ENCODE assay signal across 24 cellular contexts in the genomic region with DNA sequence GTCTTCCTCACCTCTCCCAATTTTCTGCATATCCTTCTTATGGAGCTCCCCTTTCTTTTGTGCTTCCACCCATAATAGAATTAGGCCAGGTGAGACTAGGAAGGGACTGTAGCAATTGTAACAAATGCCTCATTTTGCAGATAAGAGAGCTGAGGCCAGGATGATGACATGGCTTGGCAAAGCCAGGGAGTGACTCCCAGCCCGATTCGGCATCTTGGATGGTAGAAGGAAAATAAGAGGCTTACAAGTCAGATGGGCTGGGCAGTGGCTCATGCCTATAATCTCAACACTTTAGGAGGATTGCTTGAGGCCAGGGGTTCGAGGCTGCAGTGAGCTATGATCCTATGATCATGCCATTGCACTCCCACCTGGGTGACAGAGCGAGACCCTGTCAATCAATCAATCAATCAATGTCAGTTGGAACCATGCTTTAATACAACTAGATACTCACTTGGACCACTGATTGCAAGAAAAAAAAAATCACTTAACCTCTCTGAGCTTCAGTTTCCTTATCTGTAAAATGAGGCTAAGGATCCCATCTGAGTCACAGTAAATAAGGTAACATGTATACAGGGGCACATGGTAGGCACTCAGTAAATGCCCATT. TPM values are rescaled to one million over a fixed set of nuclear protein-coding genes. Genes with fewer than 3 reads are reported as not detected.
DNase-seq lines count a peak whose midpoint lies in the region; ATAC-seq and TF ChIP-seq lines count a peak whose summit lies in the region.
"Had no signal": no experiment of that assay in that cellular context is flagged by ENCODE, and none has a peak within 500 bp of the region (broad histone marks: within the 10 kb centered on the region; RNA-seq: fewer than 3 reads in every experiment).

No MANE protein-coding gene starts in this region.

- no peak for ATAC-seq in GM21723 (IDR thresholded peaks at IDR 0.05; ENCODE audit: unreplicated experiment)
- ATAC-seq: activated CD8-positive, alpha-beta T cell treated with anti-CD3 and anti-CD28 coated beads, Interleukin-2, amount 10 ng/mL, durations not matched to agents 7 days and 5 days had no signal

- TF ChIP-seq POLR2A in vagina (IDR thresholded peaks at IDR 0.05), result no peak

- DNase-seq in left ventricle myocardium inferior (no peak), right atrium auricular region (ENCODE audit: low spot score) (no peak), epithelial cell of prostate (ENCODE audit: low read depth, low spot score) (no peak), nephron progenitor cell (no peak), vagina (ENCODE audit: extremely low spot score in 2 of 2) (no peak), cortex of kidney (lab: John Stamatoyannopoulos, UW) (no peak), mucosa of gallbladder (ENCODE audit: low spot score) (no peak)
- DNase-seq: activated CD4-positive, CD25-positive, alpha-beta regulatory T cell treated with anti-CD3 and anti-CD28 coated beads, Interleukin-2, amount 50 U/mL, for 72 hours; activated CD8-positive, alpha-beta T cell treated with anti-CD3 and anti-CD28 coated beads, Interleukin-2, amount 10 ng/mL, durations not matched to agents 7 days and 5 days; activated gamma-delta T cell treated with Interleukin-2 at 50 U/mL for 16 hours; activated T-cell treated with anti-CD3 and anti-CD28 coated beads, Interleukin-2, amount 50 U/mL, for 1 hour; adrenal gland; colonic mucosa; COR-L47; NCI-H1417 treated with DMSO at 0.1 percent for 48 hours; OCI-M1; stimulated activated CD4-positive, alpha-beta T cell treated with anti-CD3 and anti-CD28 coated beads, Interleukin-4, amount 100 ng/mL, for 24 hours; T1000 had no signal

- no peaks in the 10 kb centered on the region for H3K9me3 Mint-ChIP-seq in nephron progenitor cell
- H3K9me3 Mint-ChIP-seq: stimulated activated naive CD8-positive, alpha-beta T cell treated with anti-CD3 and anti-CD28 coated beads, Interleukin-15, Interleukin-2, amounts not matched to agents 100 ng/mL and 50 ng/mL, for 24 hours had no signal

- no peak overlapping the region for H3K27ac Mint-ChIP-seq in nephron progenitor cell
- H3K27ac Mint-ChIP-seq: activated CD8-positive, alpha-beta T cell treated with anti-CD3 and anti-CD28 coated beads, Interleukin-2, amount 10 ng/mL, durations not matched to agents 7 days and 5 days; stimulated activated naive CD8-positive, alpha-beta T cell treated with anti-CD3 and anti-CD28 coated beads, Interleukin-15, Interleukin-2, amounts not matched to agents 100 ng/mL and 50 ng/mL, for 24 hours had no signal

- peak overlapping the region; percentile 47 for H3K4me3 ChIP-seq in left ventricle myocardium inferior
- no peak overlapping the region for H3K4me3 ChIP-seq in right atrium auricular region
- no peak overlapping the region for H3K4me3 ChIP-seq in vagina
- H3K4me3 ChIP-seq: colonic mucosa had no signal

- H3K27me3 ChIP-seq in left ventricle myocardium inferior (ENCODE audit: low read depth) (no peaks in the 10 kb centered on the region), right atrium auricular region (no peaks in the 10 kb centered on the region), vagina (no peaks in the 10 kb centered on the region)
- H3K27me3 ChIP-seq: adrenal gland, colonic mucosa, heart left ventricle, upper lobe of left lung had no signal

- peaks cover 69% of the 10 kb centered on the region for H3K27me3 Mint-ChIP-seq in nephron progenitor cell (ENCODE audit: low read depth, poor library complexity)

- H3K27ac ChIP-seq in left ventricle myocardium inferior (replicated peaks) (peak overlapping the region; percentile 54), right atrium auricular region (peak overlapping the region in 1 of 2 donors; percentile 4), epithelial cell of prostate (peak overlapping the region; percentile 7), vagina (peak overlapping the region; percentile 56)
- H3K27ac ChIP-seq: colonic mucosa, HL-60, neutrophil had no signal

- H3K4me1 ChIP-seq in left ventricle myocardium inferior (peaks cover 14% of the 10 kb centered on the region), right atrium auricular region (peaks cover 0 to 2% of the 10 kb centered on the region in 2 donors), vagina (peaks cover 8% of the 10 kb centered on the region)
- H3K4me1 ChIP-seq: colonic mucosa had no signal

- H3K9me3 ChIP-seq in left ventricle myocardium inferior (replicated peaks) (no peaks in the 10 kb centered on the region), right atrium auricular region (no peaks in the 10 kb centered on the region), vagina (no peaks in the 10 kb centered on the region)
- H3K9me3 ChIP-seq: adrenal gland, colonic mucosa, heart left ventricle, neutrophil, upper lobe of left lung had no signal

- no peak for TF ChIP-seq CTCF in left ventricle myocardium inferior (IDR thresholded peaks at IDR 0.05; ENCODE audit: borderline replicate concordance)
- no peak for TF ChIP-seq CTCF in right atrium auricular region (IDR thresholded peaks at IDR 0.05)
- no peak for TF ChIP-seq CTCF in nephron progenitor cell (IDR thresholded peaks at IDR 0.05)
- no peak for TF ChIP-seq CTCF in vagina (IDR thresholded peaks at IDR 0.05)

- H3K4me1 Mint-ChIP-seq in nephron progenitor cell, result peaks cover 46% of the 10 kb centered on the region

- intact Hi-C loops in left ventricle myocardium inferior (cut with micrococcal nuclease), result no loop called here
- intact Hi-C loops in vagina (cut with DNase I), result no loop called here

- no peaks in the 10 kb centered on the region for H3K36me3 Mint-ChIP-seq in nephron progenitor cell (ENCODE audit: low read depth)

- H3K36me3 ChIP-seq in left ventricle myocardium inferior (no peaks in the 10 kb centered on the region), right atrium auricular region (no peaks in the 10 kb centered on the region), vagina (no peaks in the 10 kb centered on the region)
- H3K36me3 ChIP-seq: adrenal gland, colonic mucosa, heart left ventricle, neutrophil, upper lobe of left lung had no signal

- H3K4me3 Mint-ChIP-seq in nephron progenitor cell, result peak overlapping the region; percentile 75
- H3K4me3 Mint-ChIP-seq: activated CD8-positive, alpha-beta T cell treated with anti-CD3 and anti-CD28 coated beads, Interleukin-2, amount 10 ng/mL, durations not matched to agents 7 days and 5 days; stimulated activated naive CD8-positive, alpha-beta T cell treated with anti-CD3 and anti-CD28 coated beads, Interleukin-15, Interleukin-2, amounts not matched to agents 100 ng/mL and 50 ng/mL, for 24 hours had no signal

RNA-seq across cellular contexts. Expression of a gene that starts 51.6 kb away (rescaled TPM):
- total RNA-seq in left ventricle myocardium inferior (28.8 TPM), right atrium auricular region (10 to 100 TPM; 18.1 to 25.7 TPM), vagina (15.0 TPM), mucosa of gallbladder (115 TPM)
